In the genomic region with DNA sequence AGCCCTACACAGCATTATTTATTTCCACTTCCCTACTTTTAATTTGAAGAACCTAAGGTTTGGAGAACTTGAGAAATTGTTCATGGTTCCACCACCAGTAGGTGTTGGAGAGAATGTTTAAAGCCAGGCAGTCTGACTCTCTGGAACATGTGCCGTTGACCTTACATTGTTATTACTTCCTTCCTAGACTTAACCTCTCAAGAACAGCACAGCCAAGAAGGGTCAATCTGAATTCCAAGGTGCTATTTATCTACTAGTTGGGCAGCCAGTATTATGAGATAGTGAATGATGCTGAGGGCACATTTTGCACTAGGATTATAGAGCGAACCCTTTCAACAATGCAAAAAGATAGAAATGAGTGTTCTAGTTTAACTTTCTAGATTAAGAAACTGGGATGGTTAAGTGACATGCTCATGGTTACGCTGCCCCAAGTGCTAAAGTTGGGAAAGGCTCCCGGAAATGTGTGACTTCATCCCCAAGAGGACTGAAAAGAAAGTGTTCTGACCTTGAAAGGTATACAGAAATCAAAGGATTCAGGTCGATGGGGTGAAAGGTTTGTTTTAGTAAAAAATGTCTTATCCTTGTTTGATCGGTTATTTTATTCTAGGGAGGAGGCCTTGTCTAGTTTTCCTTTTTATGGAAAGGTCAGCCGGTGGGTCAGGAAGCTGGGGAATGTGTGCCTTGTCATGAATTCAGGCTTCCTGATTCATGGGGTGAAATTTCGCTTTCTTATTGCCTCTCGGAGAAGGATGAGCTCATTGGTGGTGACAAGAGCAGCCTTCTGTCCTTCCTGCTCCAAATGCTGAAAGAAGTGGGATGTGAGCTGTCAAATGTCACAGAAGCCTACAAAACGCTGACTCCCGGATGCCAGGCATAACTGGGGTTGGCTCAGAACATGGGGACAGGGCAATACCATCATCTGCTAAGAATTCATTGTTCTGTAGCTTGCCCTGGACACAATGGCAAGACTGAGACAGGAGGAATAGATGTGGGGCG, we compare ENCODE assay signal across 1 cellular context.
A peak's percentile ranks its signal among the peaks of the same experiment; 100 is the strongest.
TF ChIP-seq lines count a peak whose summit lies in the region.

No MANE protein-coding gene starts in this region.

TF ChIP-seq in endothelial cell of umbilical vein, 7 proteins besides CTCF, POLR2A, EP300 and RAD21:
- TF ChIP-seq MAX (IDR thresholded peaks at IDR 0.05; ENCODE audit: insufficient read depth, insufficient read length) (no peak), GATA2 (IDR thresholded peaks at IDR 0.05; ENCODE audit: insufficient read depth, insufficient read length, low read depth, low read length) (peak; percentile 5), JUN (IDR thresholded peaks at IDR 0.05; ENCODE audit: borderline replicate concordance, insufficient read depth, insufficient read length, low read depth) (peak; percentile 2), FOS (IDR thresholded peaks at IDR 0.05; ENCODE audit: borderline replicate concordance, insufficient read depth, low read length) (no peak), EZH2 (IDR thresholded peaks at IDR 0.05; ENCODE audit: borderline replicate concordance, low read depth, low read length, severe bottlenecking) (no peak), MYC (IDR thresholded peaks at IDR 0.05; ENCODE audit: low read depth, low read length) (no peak), POLR2AphosphoS5 (IDR thresholded peaks at IDR 0.05; ENCODE audit: insufficient read depth, low read depth, low read length) (peak; percentile 32)
TF ChIP-seq in endothelial cell of umbilical vein: peak in this region for 3.
